8 cellular contexts compared by ENCODE assay signal in genomic region chr10:132308588-132309451, GRCh38. TPM values are rescaled to one million over a fixed set of nuclear protein-coding genes. Genes with fewer than 3 reads are reported as not detected.
A peak's percentile ranks its signal among the peaks of the same experiment; 100 is the strongest.
DNase-seq lines count a peak whose midpoint lies in the region; ATAC-seq and TF ChIP-seq lines count a peak whose summit lies in the region.

No MANE protein-coding gene starts in this region.

- no peaks in the 10 kb centered on the region for H3K79me2 ChIP-seq in osteoblast (ENCODE audit: insufficient read depth, low read length)

- 58% methylated on average over 10 to 15 of the region's 60 CpGs for whole genome bisulfite sequencing in esophagus squamous epithelium, 2 donors

- no peaks in the 10 kb centered on the region for H3K27me3 ChIP-seq in Peyer's patch
- H3K27me3 ChIP-seq in esophagus squamous epithelium: peaks cover 0 to 45% (median 0%) of the 10 kb centered on the region in 4 donors
- H3K27me3 ChIP-seq in osteoblast (ENCODE audit: insufficient read depth, low read length): peaks cover 26% of the 10 kb centered on the region

- DNase-seq in Peyer's patch (peak in 1 of 3 donors; percentile 43), esophagus squamous epithelium (lab: John Stamatoyannopoulos, UW) (no peak), osteoblast (ENCODE audit: insufficient read length, low spot score, missing footprints) (peak; percentile 85), omental fat pad (ENCODE audit: low spot score) (no peak), medulla oblongata (ENCODE audit: extremely low spot score) (no peak), AG20443 (ENCODE audit: low spot score) (no peak), NCI-H226 (no peak)

- H3K27ac ChIP-seq in Peyer's patch (peak overlapping the region; percentile 53 to 80 (median 68)), esophagus squamous epithelium (peak overlapping the region; percentile 53 to 91 (median 84)), osteoblast (ENCODE audit: low read depth, low read length) (no peak overlapping the region)

- H3K9me3 ChIP-seq in Peyer's patch (no peaks in the 10 kb centered on the region), esophagus squamous epithelium (no peaks in the 10 kb centered on the region), osteoblast (ENCODE audit: low read depth, low read length) (no peaks in the 10 kb centered on the region)

- peak overlapping the region; percentile 84 for H3K4me2 ChIP-seq in osteoblast (ENCODE audit: insufficient read depth, low read length)

- peaks cover 4% of the 10 kb centered on the region for H4K20me1 ChIP-seq in osteoblast (ENCODE audit: insufficient read depth, low read length)

- intact Hi-C loops in esophagus squamous epithelium (cut with DNase I): no loop called here

- no peak overlapping the region for H2AFZ ChIP-seq in osteoblast (ENCODE audit: low read length)

- TF ChIP-seq CTCF in Peyer's patch (IDR thresholded peaks at IDR 0.05) (no peak), esophagus squamous epithelium (IDR thresholded peaks at IDR 0.05) (no peak), osteoblast (IDR thresholded peaks at IDR 0.05; ENCODE audit: extremely low read depth, low read depth, low read length) (no peak), omental fat pad (IDR thresholded peaks at IDR 0.05) (no peak)

- H3K4me1 ChIP-seq in Peyer's patch (peaks cover 0 to 19% (median 9%) of the 10 kb centered on the region in 4 donors), esophagus squamous epithelium (peaks cover 8 to 26% (median 16%) of the 10 kb centered on the region in 3 donors), osteoblast (ENCODE audit: insufficient read depth, low read length) (peaks cover 4% of the 10 kb centered on the region)

- TF ChIP-seq POLR2A in Peyer's patch (IDR thresholded peaks at IDR 0.05) (no peak), esophagus squamous epithelium (IDR thresholded peaks at IDR 0.05) (no peak)

- ATAC-seq in omental fat pad (ENCODE audit: low FRiP score): no peak

- H3K4me3 ChIP-seq in GM08714 (ENCODE audit: low read length) (peak overlapping the region; percentile 59; the same call in 1 of the 2 replicates), Peyer's patch (peak overlapping the region; percentile 55 to 88 (median 72)), esophagus squamous epithelium (peak overlapping the region; percentile 68 to 95 (median 90)), osteoblast (ENCODE audit: insufficient read depth, low read length) (peak overlapping the region; percentile 78)

- H3K36me3 ChIP-seq in Peyer's patch (no peaks in the 10 kb centered on the region), esophagus squamous epithelium (no peaks in the 10 kb centered on the region), osteoblast (ENCODE audit: insufficient read depth, low read length) (no peaks in the 10 kb centered on the region)

RNA-seq across cellular contexts. Expression of gene STK32C, which starts 1.1 kb away (rescaled TPM):
- 10 to 100 TPM in 1 of 4 donors, 1 to 10 TPM in 2, under 1 TPM in 1; 0.35 to 23.9 (median 4.4) TPM for total RNA-seq in Peyer's patch
- 1 to 10 TPM; 2.3 to 5.5 (median 2.6) TPM for total RNA-seq in esophagus squamous epithelium
- total RNA-seq in osteoblast: 12.7 and 14.5 TPM in 2 replicates
- 1 to 10 TPM; 5.0 to 8.9 (median 8.1) TPM for total RNA-seq in omental fat pad

RNA-seq across cellular contexts. Expression of gene LRRC27, which starts 23.2 kb away (rescaled TPM):
- 10 to 100 TPM in 3 of 4 donors, 1 to 10 TPM in 1; 5.1 to 22.3 (median 18.5) TPM for total RNA-seq in Peyer's patch
- 1 to 10 TPM; 1.5 to 5.3 (median 2.4) TPM for total RNA-seq in esophagus squamous epithelium
- total RNA-seq in osteoblast: 11.2 and 13.4 TPM in 2 replicates
- total RNA-seq in omental fat pad: 10 to 100 TPM in 1 of 4 donors, 1 to 10 TPM in 3; 5.0 to 12.1 (median 7.7) TPM
